Comparison of ENCODE assay signal across 10 cellular contexts in the genomic region with DNA sequence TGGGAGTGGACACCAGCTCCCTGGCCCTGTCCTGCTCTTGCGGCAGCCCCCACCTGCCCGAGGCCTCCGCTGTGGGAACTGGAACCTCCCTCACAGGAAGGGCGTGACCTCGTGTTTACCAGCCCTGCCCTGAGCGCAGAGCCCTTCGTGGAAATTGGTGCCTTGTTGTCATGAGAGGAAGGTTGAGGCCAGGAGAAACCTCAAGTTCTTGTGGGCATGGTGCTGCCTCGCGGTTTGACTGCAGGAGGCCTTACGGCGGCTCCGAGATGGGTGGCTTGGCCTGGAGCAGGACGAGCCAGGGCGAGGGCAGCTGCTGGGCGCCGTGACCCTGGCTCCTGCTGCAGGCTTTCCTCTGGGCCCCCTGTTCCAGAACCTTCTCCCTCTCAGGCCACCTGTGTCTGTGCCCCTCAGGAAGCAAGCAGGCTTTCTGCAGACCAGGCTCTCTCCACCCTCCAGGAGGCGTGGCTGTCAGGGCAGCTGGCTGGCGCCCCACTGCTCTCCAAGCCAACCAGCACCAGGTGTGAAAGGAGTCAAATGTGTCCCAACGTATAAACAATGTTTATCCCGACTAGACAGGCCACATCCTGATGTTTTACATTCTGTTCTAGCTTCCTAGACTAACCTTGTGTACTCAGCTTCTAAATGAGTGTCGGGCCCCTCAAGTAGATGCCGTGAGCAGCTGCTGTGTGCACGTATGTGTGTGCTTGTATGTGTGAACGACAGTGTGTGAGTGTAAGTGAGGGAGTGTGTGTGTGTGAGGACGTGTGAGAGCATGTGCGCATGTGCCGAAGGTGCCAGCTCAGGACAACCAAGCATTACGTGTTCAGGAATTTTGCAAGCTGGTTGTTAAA. TPM values are rescaled to one million over a fixed set of nuclear protein-coding genes. Genes with fewer than 3 reads are reported as not detected.
DNase-seq lines count a peak whose midpoint lies in the region.
"Had no signal": no experiment of that assay in that cellular context is flagged by ENCODE, and none has a peak within 500 bp of the region (broad histone marks: within the 10 kb centered on the region; RNA-seq: fewer than 3 reads in every experiment).

No MANE protein-coding gene starts in this region.

- H3K36me3 ChIP-seq in trophoblast cell (ENCODE audit: control insufficient read depth in 1 of 2, insufficient read depth in 2 of 2, low read length in 2 of 2), result no peaks in the 10 kb centered on the region
- H3K36me3 ChIP-seq: ascending aorta had no signal

- intact Hi-C loops in posterior vena cava (cut with DNase I), result no loop called here

- no peak overlapping the region for H2BK120ac ChIP-seq in trophoblast cell (ENCODE audit: insufficient read depth, low read length, poor library complexity)

- H3K23ac ChIP-seq in trophoblast cell (ENCODE audit: low read length), result no peak overlapping the region

- H2AK5ac ChIP-seq in trophoblast cell (ENCODE audit: low read length), result no peak overlapping the region

- DNase-seq in H4 (ENCODE audit: low spot score) (peak; percentile 40), NCI-H748 treated with DMSO at 0.1 percent for 48 hours (lab: John Stamatoyannopoulos, UW) (peak; percentile 78), posterior vena cava (ENCODE audit: low spot score) (peak; percentile 81), GM19238 (ENCODE audit: insufficient read length, low spot score) (no peak), trophoblast cell (no peak), pons (ENCODE audit: low spot score) (no peak), cortex of kidney (lab: John Stamatoyannopoulos, UW) (no peak)
- DNase-seq in activated effector memory CD4-positive, alpha-beta T cell treated with anti-CD3 and anti-CD28 coated beads, Interleukin-2, amount 50 U/mL, for 16 hours, result peak; percentile 89

- H3K27me3 ChIP-seq in trophoblast cell (ENCODE audit: insufficient read depth, low read length), result no peaks in the 10 kb centered on the region
- H3K27me3 ChIP-seq: ascending aorta had no signal

- no peak overlapping the region for H3K14ac ChIP-seq in trophoblast cell (ENCODE audit: low read length)

- no peak overlapping the region for H3K27ac ChIP-seq in trophoblast cell (ENCODE audit: low read depth, low read length)
- H3K27ac ChIP-seq: ascending aorta, parathyroid adenoma had no signal

- no peak overlapping the region for H2BK5ac ChIP-seq in trophoblast cell (ENCODE audit: low read depth, low read length, poor library complexity)

- H3K9ac ChIP-seq in trophoblast cell (ENCODE audit: low read length), result no peak overlapping the region
- H3K9ac ChIP-seq: parathyroid adenoma had no signal

- no peak overlapping the region for H3K4me2 ChIP-seq in trophoblast cell (ENCODE audit: low read length)

- H3K9me3 ChIP-seq in trophoblast cell (ENCODE audit: insufficient read depth, low read depth, low read length), result peaks cover 14% of the 10 kb centered on the region
- H3K9me3 ChIP-seq: ascending aorta had no signal

- no peak overlapping the region for H2AFZ ChIP-seq in trophoblast cell (ENCODE audit: insufficient read depth, low read length, poor library complexity)
- H2AFZ ChIP-seq: parathyroid adenoma had no signal

- no peaks in the 10 kb centered on the region for H3K79me1 ChIP-seq in trophoblast cell (ENCODE audit: low read length)

- H3K4me3 ChIP-seq in trophoblast cell (ENCODE audit: low read depth, low read length), result no peak overlapping the region
- H3K4me3 ChIP-seq: ascending aorta had no signal

- no peak overlapping the region for H4K91ac ChIP-seq in trophoblast cell (ENCODE audit: low read depth, low read length)

- no peaks in the 10 kb centered on the region for H3K79me2 ChIP-seq in trophoblast cell (ENCODE audit: control insufficient read depth, insufficient read depth, low read length, poor library complexity)
- H3K79me2 ChIP-seq: parathyroid adenoma had no signal

- H4K8ac ChIP-seq in trophoblast cell (ENCODE audit: low read depth, low read length), result no peak overlapping the region

- no peak overlapping the region for H2BK12ac ChIP-seq in trophoblast cell (ENCODE audit: low read length)

- WGBS in trophoblast cell (ENCODE audit: extremely low coverage, insufficient coverage, insufficient read length), result 100% methylated on average over 1 of the region's 28 CpGs

- no peaks in the 10 kb centered on the region for H3K4me1 ChIP-seq in trophoblast cell (ENCODE audit: control insufficient read depth in 1 of 2, insufficient read depth in 2 of 2, low read length in 2 of 2)
- H3K4me1 ChIP-seq: ascending aorta, parathyroid adenoma had no signal

- H3K18ac ChIP-seq in trophoblast cell (ENCODE audit: low read length), result no peak overlapping the region

- no peak overlapping the region for H4K12ac ChIP-seq in trophoblast cell (ENCODE audit: low read depth, low read length)

- no peak overlapping the region for H3K4ac ChIP-seq in trophoblast cell (ENCODE audit: low read depth, low read length)

RNA-seq across cellular contexts. Expression of a gene that starts 10.4 kb away (rescaled TPM):
- total RNA-seq in H4 (2014; rRNA removed; shearing (Covaris generic)), result 6.3 and 7.1 TPM in 2 replicates
- 10 to 100 TPM; 28.8 to 30.1 TPM for total RNA-seq in posterior vena cava
- 12.8 and 13.0 TPM in 2 replicates for polyA plus RNA-seq in trophoblast cell (2013)

RNA-seq across cellular contexts. Expression of a gene that starts 36.2 kb away (rescaled TPM):
- total RNA-seq in H4 (2014; rRNA removed; shearing (Covaris generic)), result not detected in 2 replicates
- total RNA-seq in posterior vena cava, result not detected
- polyA plus RNA-seq in trophoblast cell (2013), result not detected in 2 replicates
- total RNA-seq: ascending aorta had no signal

Comparison
In these comparisons a context has a peak if more than half of its experiments do, and no peak if none do; other contexts are left out.
1. DNase-seq: peak in H4 (single experiment), NCI-H748 treated with DMSO at 0.1 percent for 48 hours (single experiment), activated effector memory CD4-positive, alpha-beta T cell treated with anti-CD3 and anti-CD28 coated beads, Interleukin-2, amount 50 U/mL, for 16 hours (single experiment) and posterior vena cava (single experiment); none in GM19238 (single experiment), trophoblast cell (0 of 2), pons (single experiment) and cortex of kidney (single experiment).